In genomic region chr1:56189946-56190920, GRCh38 we compare ENCODE assay signal across 13 cellular contexts.
DNase-seq lines count a peak whose midpoint lies in the region; ATAC-seq and TF ChIP-seq lines count a peak whose summit lies in the region.
"Had no signal": no experiment of that assay in that cellular context is flagged by ENCODE, and none has a peak within 500 bp of the region (broad histone marks: within the 10 kb centered on the region; RNA-seq: fewer than 3 reads in every experiment).

No MANE protein-coding gene starts in this region.

- H3K4me3 ChIP-seq in GM06990 (replicated peaks; ENCODE audit: low read depth, low read length): no peak overlapping the region
- H3K4me3 ChIP-seq in OCI-LY3 (ENCODE audit: low read length): no peak overlapping the region
- H3K4me3 ChIP-seq in osteoblast (ENCODE audit: insufficient read depth, low read length): no peak overlapping the region
- H3K4me3 ChIP-seq: SK-N-MC, spleen, stomach had no signal

- H2AFZ ChIP-seq in OCI-LY3 (ENCODE audit: low read depth, low read length) (no peak overlapping the region), osteoblast (ENCODE audit: low read length) (peak overlapping the region; percentile 16)

- TF ChIP-seq CTCF in GM06990 (IDR thresholded peaks at IDR 0.05; ENCODE audit: insufficient read depth, low read length, poor library complexity, severe bottlenecking) (peak; percentile 19), OCI-LY3 (IDR thresholded peaks at IDR 0.05; ENCODE audit: low read depth, low read length) (peak; percentile 31), osteoblast (IDR thresholded peaks at IDR 0.05; ENCODE audit: extremely low read depth, low read depth, low read length) (peak; percentile 23)

- no peak overlapping the region for H3K9ac ChIP-seq in OCI-LY3 (ENCODE audit: low read length)

- H4K20me1 ChIP-seq in OCI-LY3 (ENCODE audit: insufficient read depth, low read length): no peaks in the 10 kb centered on the region
- no peaks in the 10 kb centered on the region for H4K20me1 ChIP-seq in osteoblast (ENCODE audit: insufficient read depth, low read length)

- H3K4me1 ChIP-seq in OCI-LY3 (ENCODE audit: low read length) (no peaks in the 10 kb centered on the region), osteoblast (ENCODE audit: insufficient read depth, low read length) (peaks cover 16% of the 10 kb centered on the region)
- H3K4me1 ChIP-seq: spleen, stomach had no signal

- no peak overlapping the region for H3K4me2 ChIP-seq in OCI-LY3 (ENCODE audit: low read length)
- H3K4me2 ChIP-seq in osteoblast (ENCODE audit: insufficient read depth, low read length): peak overlapping the region; percentile 55

- ATAC-seq in GM21360 (IDR thresholded peaks at IDR 0.05; ENCODE audit: unreplicated experiment): no peak

- H3K36me3 ChIP-seq in GM06990 (ENCODE audit: control insufficient read depth, insufficient read depth, low read length) (no peaks in the 10 kb centered on the region), OCI-LY3 (replicated peaks; ENCODE audit: low read depth, low read length) (no peaks in the 10 kb centered on the region), osteoblast (ENCODE audit: insufficient read depth, low read length) (no peaks in the 10 kb centered on the region)
- H3K36me3 ChIP-seq: spleen, stomach had no signal

- no peaks in the 10 kb centered on the region; the same call in 1 of the 2 replicates for H3K27me3 ChIP-seq in GM06990 (replicated peaks; ENCODE audit: control insufficient read depth, insufficient read depth, low read length)
- no peaks in the 10 kb centered on the region for H3K27me3 ChIP-seq in OCI-LY3 (ENCODE audit: low read depth, low read length)
- no peaks in the 10 kb centered on the region for H3K27me3 ChIP-seq in osteoblast (ENCODE audit: insufficient read depth, low read length)
- H3K27me3 ChIP-seq: spleen, stomach had no signal

- H3K27ac ChIP-seq in OCI-LY3 (ENCODE audit: low read length): no peak overlapping the region
- peak overlapping the region; percentile 75 for H3K27ac ChIP-seq in osteoblast (ENCODE audit: low read depth, low read length)
- H3K27ac ChIP-seq: SK-N-MC, spleen had no signal

- no peaks in the 10 kb centered on the region for H3K9me3 ChIP-seq in OCI-LY3 (ENCODE audit: insufficient read depth, low read length)
- no peaks in the 10 kb centered on the region for H3K9me3 ChIP-seq in osteoblast (ENCODE audit: low read depth, low read length)
- H3K9me3 ChIP-seq: spleen, stomach had no signal

- H3K79me2 ChIP-seq in OCI-LY3 (ENCODE audit: low read length) (no peaks in the 10 kb centered on the region), osteoblast (ENCODE audit: insufficient read depth, low read length) (no peaks in the 10 kb centered on the region)

- no peak for DNase-seq in GM06990 (ENCODE audit: extremely low read depth, insufficient read length)
- peak; percentile 34 for DNase-seq in fibroblast of gingiva (ENCODE audit: low read depth)
- DNase-seq in osteoblast (ENCODE audit: insufficient read length, low spot score, missing footprints): no peak
- DNase-seq in activated CD4-positive, alpha-beta T cell treated with anti-CD3 and anti-CD28 coated beads for 4 hours: no peak
- no peak for DNase-seq in T-helper 2 cell
- DNase-seq in activated gamma-delta T cell treated with Interleukin-2 at 50 U/mL for 16 hours: no peak
- DNase-seq: left cardiac atrium, NCI-H1436, spleen, stomach had no signal
